In genomic region chr6:111579816-111580215, GRCh38 we compare ENCODE assay signal across 17 cellular contexts.
"Had no signal": no experiment of that assay in that cellular context is flagged by ENCODE, and none has a peak within 500 bp of the region (broad histone marks: within the 10 kb centered on the region; RNA-seq: fewer than 3 reads in every experiment).

No MANE protein-coding gene starts in this region.

- H3K4me3 Mint-ChIP-seq: activated CD4-positive, alpha-beta T cell treated with anti-CD3 and anti-CD28 coated beads, Interleukin-2, amount 10 ng/mL, durations not matched to agents 7 days and 5 days; activated T-cell treated with anti-CD3 and anti-CD28 coated beads, Interleukin-2, amount 50 U/mL, for 72 hours; dendritic cell treated with granulocyte-macrophage colony-stimulating factor and Interleukin-4, amounts not matched to agents 40 ng/mL and 50 ng/mL, for 4 days; naive thymus-derived CD4-positive, alpha-beta T cell; stimulated activated memory B cell treated with anti-CD40 and anti-IgM and Interleukin-4, amounts not matched to agents 10 μg/mL and 1 μg/mL and 100 μg/mL, for 72 hours; type B pancreatic cell had no signal

- H3K9me3 Mint-ChIP-seq: activated CD4-positive, alpha-beta T cell treated with anti-CD3 and anti-CD28 coated beads, Interleukin-2, amount 10 ng/mL, durations not matched to agents 7 days and 5 days; activated T-cell treated with anti-CD3 and anti-CD28 coated beads, Interleukin-2, amount 50 U/mL, for 72 hours; dendritic cell treated with granulocyte-macrophage colony-stimulating factor and Interleukin-4, amounts not matched to agents 40 ng/mL and 50 ng/mL, for 4 days; naive thymus-derived CD4-positive, alpha-beta T cell; stimulated activated memory B cell treated with anti-CD40 and anti-IgM and Interleukin-4, amounts not matched to agents 10 μg/mL and 1 μg/mL and 100 μg/mL, for 72 hours; type B pancreatic cell had no signal

- H3K36me3 ChIP-seq: ovary had no signal

- H3K4me3 ChIP-seq: mucosa of descending colon, ovary, right lobe of liver had no signal

- H3K27ac ChIP-seq: epithelial cell of prostate, ovary, right lobe of liver had no signal

- ATAC-seq: activated T-cell treated with anti-CD3 and anti-CD28 coated beads, Interleukin-2, amount 50 U/mL, for 72 hours; mucosa of descending colon; naive thymus-derived CD4-positive, alpha-beta T cell; right lobe of liver; stimulated activated memory B cell treated with anti-CD40 and anti-IgM and Interleukin-4, amounts not matched to agents 10 μg/mL and 1 μg/mL and 100 μg/mL, for 72 hours had no signal

- H3K9me3 ChIP-seq: mucosa of descending colon, ovary, right lobe of liver had no signal

- H3K27ac Mint-ChIP-seq: activated CD4-positive, alpha-beta T cell treated with anti-CD3 and anti-CD28 coated beads, Interleukin-2, amount 10 ng/mL, durations not matched to agents 7 days and 5 days; activated T-cell treated with anti-CD3 and anti-CD28 coated beads, Interleukin-2, amount 50 U/mL, for 72 hours; dendritic cell treated with granulocyte-macrophage colony-stimulating factor and Interleukin-4, amounts not matched to agents 40 ng/mL and 50 ng/mL, for 4 days; stimulated activated memory B cell treated with anti-CD40 and anti-IgM and Interleukin-4, amounts not matched to agents 10 μg/mL and 1 μg/mL and 100 μg/mL, for 72 hours; type B pancreatic cell had no signal

- H3K4me1 ChIP-seq: right lobe of liver had no signal

- H3K27me3 Mint-ChIP-seq: activated CD4-positive, alpha-beta T cell treated with anti-CD3 and anti-CD28 coated beads, Interleukin-2, amount 10 ng/mL, durations not matched to agents 7 days and 5 days; dendritic cell treated with granulocyte-macrophage colony-stimulating factor and Interleukin-4, amounts not matched to agents 40 ng/mL and 50 ng/mL, for 4 days; naive thymus-derived CD4-positive, alpha-beta T cell; stimulated activated memory B cell treated with anti-CD40 and anti-IgM and Interleukin-4, amounts not matched to agents 10 μg/mL and 1 μg/mL and 100 μg/mL, for 72 hours; type B pancreatic cell had no signal

- H3K27me3 ChIP-seq: ovary, right lobe of liver had no signal

- DNase-seq: activated CD4-positive, alpha-beta T cell treated with anti-CD3 and anti-CD28 coated beads, Interleukin-2, amount 10 ng/mL, durations not matched to agents 7 days and 5 days; activated CD8-positive, alpha-beta memory T cell treated with anti-CD3 and anti-CD28 coated beads, Interleukin-2, amount 50 U/mL, for 48 hours; activated T-cell treated with anti-CD3 and anti-CD28 coated beads, Interleukin-2, amount 50 U/mL, for 72 hours; aorta; effector memory CD4-positive, alpha-beta T cell; mammary epithelial cell; mucosa of descending colon; naive thymus-derived CD4-positive, alpha-beta T cell; ovary; right lobe of liver; substantia nigra had no signal

- FAIRE-seq: bronchial epithelial cell, islet of Langerhans had no signal
